In genomic region chr14:64880382-64881121, GRCh38 we compare ENCODE assay signal across 8 cellular contexts. TPM values are rescaled to one million over a fixed set of nuclear protein-coding genes. Genes with fewer than 3 reads are reported as not detected.
DNase-seq lines count a peak whose midpoint lies in the region; ATAC-seq and TF ChIP-seq lines count a peak whose summit lies in the region.

No MANE protein-coding gene starts in this region.

- intact Hi-C loops in lower lobe of right lung (cut with DNase I) = no loop called here

- peaks cover 19% of the 10 kb centered on the region for H3K4me1 ChIP-seq in lower lobe of right lung

- peak; percentile 91 for DNase-seq in 8988T
- DNase-seq in NCI-H1694 (lab: John Stamatoyannopoulos, UW) = peak; percentile 51
- peak; percentile 60 for DNase-seq in activated CD4-positive, CD25-positive, alpha-beta regulatory T cell treated with anti-CD3 and anti-CD28 coated beads, Interleukin-2, amount 50 U/mL, for 72 hours
- DNase-seq in cerebellar cortex (ENCODE audit: low spot score) = peak; percentile 77
- DNase-seq in lower lobe of right lung = peak; percentile 56
- DNase-seq in stimulated activated CD4-positive, alpha-beta T cell treated with anti-CD3 and anti-CD28 coated beads, TNF-alpha, amount 100 ng/mL, for 4 hours (ENCODE audit: low read depth in 3 of 3) = peak; percentile 28 to 45 (median 45)

- H3K36me3 ChIP-seq in lower lobe of right lung = no peaks in the 10 kb centered on the region

- H3K4me3 ChIP-seq in lower lobe of right lung = peak overlapping the region; percentile 62

- ATAC-seq in GM18868 (IDR thresholded peaks at IDR 0.05; ENCODE audit: unreplicated experiment) (peak; percentile 68), lower lobe of right lung (peak; percentile 84 to 93), GM18858 (IDR thresholded peaks at IDR 0.05; ENCODE audit: unreplicated experiment) (no peak)

- H3K9me3 ChIP-seq in lower lobe of right lung = no peaks in the 10 kb centered on the region

- no peak overlapping the region for H3K27ac ChIP-seq in lower lobe of right lung

- H3K27me3 ChIP-seq in lower lobe of right lung (ENCODE audit: low read depth) = peaks cover 47% of the 10 kb centered on the region

- TF ChIP-seq CTCF in lower lobe of right lung (IDR thresholded peaks at IDR 0.05) = no peak

RNA-seq across cellular contexts. Expression of gene SPTB, which starts 0.8 kb away (rescaled TPM):
- total RNA-seq in lower lobe of right lung = 2.5 TPM

RNA-seq across cellular contexts. Expression of gene CHURC1, which starts 33.7 kb away (rescaled TPM):
- total RNA-seq in lower lobe of right lung = 72.6 TPM
